ENCODE assay signal across 13 cellular contexts in genomic region chr14:63933110-63933509, GRCh38.
A peak's percentile ranks its signal among the peaks of the same experiment; 100 is the strongest.
DNase-seq lines count a peak whose midpoint lies in the region; ATAC-seq and TF ChIP-seq lines count a peak whose summit lies in the region.
"Had no signal": no experiment of that assay in that cellular context is flagged by ENCODE, and none has a peak within 500 bp of the region (broad histone marks: within the 10 kb centered on the region; RNA-seq: fewer than 3 reads in every experiment).

No MANE protein-coding gene starts in this region.

- DNase-seq in DND-41 (no peak), caudate nucleus (lab: John Stamatoyannopoulos, UW) (no peak), nucleus accumbens (lab: John Stamatoyannopoulos, UW) (no peak)
- no peak for DNase-seq in activated CD8-positive, alpha-beta T cell treated with anti-CD3 and anti-CD28 coated beads for 36 hours
- DNase-seq: Calu3, cortex of kidney, GOT3, NCI-H1694, upper lobe of left lung had no signal

- H3K27ac ChIP-seq in DND-41 (ENCODE audit: low read length) (no peak overlapping the region), mucosa of rectum (ENCODE audit: low read depth in 2 of 2, low read length in 2 of 2) (peak overlapping the region in 1 of 2 donors; percentile 15), caudate nucleus (ENCODE audit: low read depth, low read length) (no peak overlapping the region)

- no peak overlapping the region for H3K4me3 ChIP-seq in DND-41 (ENCODE audit: low read depth in 1 of 2, low read length in 2 of 2)
- peak overlapping the region; percentile 20 to 30 for H3K4me3 ChIP-seq in mucosa of rectum (ENCODE audit: low read length in 2 of 2)
- H3K4me3 ChIP-seq: upper lobe of left lung had no signal

- peaks cover 5% of the 10 kb centered on the region; the same call in 1 of the 2 replicates for H3K36me3 ChIP-seq in DND-41 (ENCODE audit: insufficient read depth, low read length)
- no peaks in the 10 kb centered on the region for H3K36me3 ChIP-seq in mucosa of rectum (ENCODE audit: control insufficient read depth in 2 of 2, insufficient read depth in 2 of 2, low read length in 2 of 2)
- H3K36me3 ChIP-seq: upper lobe of left lung had no signal

- CTCF ChIA-PET in activated CD8-positive, alpha-beta T cell treated with anti-CD3 and anti-CD28 coated beads for 36 hours (lab: Charles Lee), result interaction anchor here (1.3 kb wide), 1 partner anchor 371 kb away, joined by 3 read pairs; no protein-coding TSS in a partner anchor

- intact Hi-C loops in activated CD8-positive, alpha-beta T cell treated with anti-CD3 and anti-CD28 coated beads for 36 hours (cut with micrococcal nuclease), result no loop called here

- no peak for TF ChIP-seq CTCF in DND-41 (IDR thresholded peaks at IDR 0.05; ENCODE audit: borderline replicate concordance, extremely low read depth, low read length, poor library complexity, severe bottlenecking)
- TF ChIP-seq CTCF in activated CD8-positive, alpha-beta T cell treated with anti-CD3 and anti-CD28 coated beads for 36 hours (IDR thresholded peaks at IDR 0.05), result no peak

- POLR2A ChIA-PET in activated CD8-positive, alpha-beta T cell treated with anti-CD3 and anti-CD28 coated beads for 36 hours (lab: Charles Lee), result interaction anchor here (1.6 kb wide), 1 partner anchor 10 kb away, joined by 4 read pairs; no protein-coding TSS in a partner anchor

- no peak overlapping the region for H3K9ac ChIP-seq in DND-41 (ENCODE audit: low read depth, low read length)
- peak overlapping the region in 1 of 2 donors; percentile 62 for H3K9ac ChIP-seq in mucosa of rectum (ENCODE audit: low read depth in 1 of 2, low read length in 2 of 2)

- ATAC-seq in DND-41 (ENCODE audit: insufficient read depth, low read depth) (peak; percentile 70), HG02981 (IDR thresholded peaks at IDR 0.05; ENCODE audit: unreplicated experiment) (peak; percentile 55), HG03521 (IDR thresholded peaks at IDR 0.05; ENCODE audit: unreplicated experiment) (no peak), HG03469 (IDR thresholded peaks at IDR 0.05; ENCODE audit: unreplicated experiment) (no peak)
- ATAC-seq in activated CD8-positive, alpha-beta T cell treated with anti-CD3 and anti-CD28 coated beads for 36 hours, result peak; percentile 83

- H3K79me2 ChIP-seq in DND-41 (ENCODE audit: insufficient read depth, low read length), result peaks cover 62% of the 10 kb centered on the region

- H3K4me2 ChIP-seq in DND-41 (ENCODE audit: insufficient read depth, low read length), result no peak overlapping the region

- H3K9me3 ChIP-seq in DND-41 (ENCODE audit: insufficient read depth, low read length, severe bottlenecking) (no peaks in the 10 kb centered on the region), mucosa of rectum (ENCODE audit: control insufficient read depth in 2 of 2, low read length in 2 of 2) (no peaks in the 10 kb centered on the region)
- H3K9me3 ChIP-seq: upper lobe of left lung had no signal

- H3K4me1 ChIP-seq in DND-41 (ENCODE audit: insufficient read depth, low read length) (peaks cover 20% of the 10 kb centered on the region), mucosa of rectum (ENCODE audit: control insufficient read depth in 2 of 2, insufficient read depth in 2 of 2, low read length in 2 of 2) (peaks cover 5 to 7% of the 10 kb centered on the region in 2 donors)

- no peak overlapping the region for H3K27ac Mint-ChIP-seq in activated CD8-positive, alpha-beta T cell treated with anti-CD3 and anti-CD28 coated beads for 36 hours

- H4K20me1 ChIP-seq in DND-41 (ENCODE audit: insufficient read depth, low read length), result no peaks in the 10 kb centered on the region; the same call in 1 of the 2 replicates

- no peaks in the 10 kb centered on the region for H3K9me3 Mint-ChIP-seq in activated CD8-positive, alpha-beta T cell treated with anti-CD3 and anti-CD28 coated beads for 36 hours

- H3K27me3 Mint-ChIP-seq in activated CD8-positive, alpha-beta T cell treated with anti-CD3 and anti-CD28 coated beads for 36 hours, result no peaks in the 10 kb centered on the region

- H2AFZ ChIP-seq in DND-41 (ENCODE audit: low read depth, low read length), result no peak overlapping the region

- H3K4me1 Mint-ChIP-seq in activated CD8-positive, alpha-beta T cell treated with anti-CD3 and anti-CD28 coated beads for 36 hours (ENCODE audit: low read depth), result peaks cover 16% of the 10 kb centered on the region

- no peaks in the 10 kb centered on the region for H3K27me3 ChIP-seq in DND-41 (ENCODE audit: insufficient read depth, low read length, poor library complexity)
- H3K27me3 ChIP-seq in mucosa of rectum (ENCODE audit: control insufficient read depth in 2 of 2, insufficient read depth in 2 of 2, low read length in 2 of 2), result no peaks in the 10 kb centered on the region
- H3K27me3 ChIP-seq: upper lobe of left lung had no signal

- H3K4me3 Mint-ChIP-seq in activated CD8-positive, alpha-beta T cell treated with anti-CD3 and anti-CD28 coated beads for 36 hours, result no peak overlapping the region

- H3K36me3 Mint-ChIP-seq in activated CD8-positive, alpha-beta T cell treated with anti-CD3 and anti-CD28 coated beads for 36 hours (ENCODE audit: low read depth), result peaks cover 3% of the 10 kb centered on the region

Comparison
In these comparisons a context has a peak if more than half of its experiments do, and no peak if none do; other contexts are left out.
1. ATAC-seq: peak in DND-41 (single experiment), HG02981 (single experiment) and activated CD8-positive, alpha-beta T cell treated with anti-CD3 and anti-CD28 coated beads for 36 hours (single experiment); none in HG03521 (single experiment) and HG03469 (single experiment).
2. H3K4me3 ChIP-seq: peak in mucosa of rectum (2 of 2); none in DND-41 (0 of 2).